In the genomic region with DNA sequence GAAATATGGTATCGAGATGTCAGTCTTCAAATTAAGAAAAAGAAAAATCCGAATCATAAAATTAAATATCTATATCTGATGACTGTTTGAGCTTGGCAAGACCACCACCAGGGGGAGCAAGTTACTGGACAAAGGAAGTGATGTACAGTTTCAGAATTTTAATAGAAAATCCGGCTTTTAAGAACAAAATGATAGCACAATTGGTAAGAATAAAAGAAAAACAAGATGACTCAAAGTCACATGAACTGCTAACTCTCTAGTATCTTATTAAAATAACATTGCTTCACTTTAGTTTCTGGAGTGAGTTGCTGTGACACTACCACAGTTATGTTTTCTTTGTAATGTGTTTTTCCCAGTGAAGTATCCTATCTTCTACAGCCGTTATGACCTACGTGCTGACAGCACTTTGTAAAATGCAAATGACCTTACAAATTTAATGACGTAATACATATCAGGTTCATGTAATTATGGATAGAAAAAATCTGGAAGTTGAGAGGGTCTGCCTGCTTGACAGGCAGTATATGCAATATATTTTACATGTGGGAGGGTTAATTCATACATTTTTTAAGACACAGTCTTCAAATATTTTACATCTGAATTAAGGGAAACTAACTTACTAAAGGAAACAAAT, we compare ENCODE assay signal across 1 cellular context.
TF ChIP-seq lines count a peak whose summit lies in the region.

No MANE protein-coding gene starts in this region.

TF ChIP-seq in HepG2, 621 proteins besides CTCF, POLR2A, EP300 and RAD21 (continued from another document):
- TF ChIP-seq SSRP1 (CRISPR knock-in tag; IDR thresholded peaks at IDR 0.05): no peak
- peak; percentile 94 for TF ChIP-seq ATF7 (IDR thresholded peaks at IDR 0.05)
- no peak for TF ChIP-seq ATF7 (CRISPR knock-in tag; IDR thresholded peaks at IDR 0.05)
- TF ChIP-seq STAG1 (CRISPR knock-in tag; IDR thresholded peaks at IDR 0.05): peak; percentile 60
- peak; percentile 68 for TF ChIP-seq SMC3 (IDR thresholded peaks at IDR 0.05; ENCODE audit: low read length)
